8 cellular contexts compared by ENCODE assay signal in the genomic region with DNA sequence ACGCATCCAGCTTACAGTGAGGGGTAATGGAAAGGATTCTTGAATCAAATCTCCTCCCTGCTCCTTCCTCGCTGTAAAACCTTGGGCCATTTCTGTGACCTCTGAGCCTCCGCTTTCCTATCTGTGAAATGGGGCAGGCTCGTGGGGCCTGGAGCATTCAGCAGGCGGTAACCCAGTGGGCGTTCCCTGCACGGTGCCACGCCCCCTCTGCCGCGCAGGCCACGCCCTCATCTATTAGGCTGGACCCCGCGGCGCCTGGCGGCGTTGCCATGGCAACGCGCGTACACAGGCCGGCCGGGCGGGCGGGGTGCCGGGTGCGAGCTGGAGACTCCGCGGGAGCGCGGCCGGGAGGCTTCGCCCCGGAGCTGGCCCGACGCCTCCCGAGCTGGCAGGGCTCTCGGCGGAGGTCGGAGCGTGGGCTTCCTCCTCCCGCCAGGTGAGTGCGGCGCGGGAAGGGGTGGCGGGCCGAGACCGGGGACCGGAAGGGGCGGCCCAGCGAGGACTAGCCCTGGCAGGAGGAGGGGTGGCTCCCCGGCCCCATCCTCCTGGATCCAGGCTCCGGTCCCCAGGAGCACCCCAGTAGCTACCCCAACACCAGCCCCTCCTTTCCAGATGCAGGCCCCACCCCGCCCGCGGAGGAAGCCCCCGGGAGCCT.
DNase-seq lines count a peak whose midpoint lies in the region; ATAC-seq lines count a peak whose summit lies in the region.

FHAD1 (plus strand) TSS at position 264 of the 655 bp plus-strand sequence. CDS start 4,562 bp downstream, outside the sequence.

- H3K36me3 ChIP-seq in mucosa of stomach (ENCODE audit: control insufficient read depth, insufficient read depth, low read length), result no peaks in the 10 kb centered on the region

- no peaks in the 10 kb centered on the region for H3K27me3 ChIP-seq in mucosa of stomach (ENCODE audit: control insufficient read depth, insufficient read depth, low read length)

- H3K9me3 ChIP-seq in mucosa of stomach (ENCODE audit: control insufficient read depth, low read length), result no peaks in the 10 kb centered on the region

- H3K4me1 ChIP-seq in mucosa of stomach (ENCODE audit: control insufficient read depth, insufficient read depth, low read length), result peaks cover 17% of the 10 kb centered on the region

- ATAC-seq in stimulated activated naive CD8-positive, alpha-beta T cell treated with anti-CD3 and anti-CD28 coated beads, Interleukin-15, Interleukin-2, amounts not matched to agents 100 U/mL and 50 U/mL, for 24 hours, result peak; percentile 12
- ATAC-seq in HG03280 (IDR thresholded peaks at IDR 0.05; ENCODE audit: unreplicated experiment), result no peak

- H3K9ac ChIP-seq in mucosa of stomach (ENCODE audit: low read length), result peak within 1 kb of the TSS; percentile 69

- peak; percentile 5 for DNase-seq in NCI-H1694 (lab: John Stamatoyannopoulos, UW)
- no peak for DNase-seq in NCI-H1694 treated with DMSO at 0.1 percent for 48 hours (lab: John Stamatoyannopoulos, UW)
- peak; percentile 63 for DNase-seq in NCI-H2171 (lab: John Stamatoyannopoulos, UW)
- peak; percentile 39 for DNase-seq in activated CD8-positive, alpha-beta memory T cell treated with anti-CD3 and anti-CD28 coated beads, Interleukin-2, amount 50 U/mL, for 4 hours
- no peak for DNase-seq in epithelial cell of prostate (ENCODE audit: low read depth, low spot score)
- peak; percentile 71 for DNase-seq in stimulated activated naive CD8-positive, alpha-beta T cell treated with anti-CD3 and anti-CD28 coated beads, Interleukin-15, Interleukin-2, amounts not matched to agents 100 U/mL and 50 U/mL, for 24 hours

- peak within 1 kb of the TSS; percentile 35 for H3K27ac ChIP-seq in epithelial cell of prostate

- H3K4me3 ChIP-seq in mucosa of stomach (ENCODE audit: low read length), result peak within 1 kb of the TSS; percentile 53

Comparison
In these comparisons a context has a peak if more than half of its experiments do, and no peak if none do; other contexts are left out.
1. DNase-seq: peak in NCI-H1694 (single experiment), NCI-H2171 (single experiment), activated CD8-positive, alpha-beta memory T cell treated with anti-CD3 and anti-CD28 coated beads, Interleukin-2, amount 50 U/mL, for 4 hours (single experiment) and stimulated activated naive CD8-positive, alpha-beta T cell treated with anti-CD3 and anti-CD28 coated beads, Interleukin-15, Interleukin-2, amounts not matched to agents 100 U/mL and 50 U/mL, for 24 hours (single experiment); none in NCI-H1694 treated with DMSO at 0.1 percent for 48 hours (single experiment) and epithelial cell of prostate (single experiment).